ENCODE assay signal across 9 cellular contexts in genomic region chr6:159878341-159878740, GRCh38. TPM values are rescaled to one million over a fixed set of nuclear protein-coding genes. Genes with fewer than 3 reads are reported as not detected.
"Had no signal": no experiment of that assay in that cellular context is flagged by ENCODE, and none has a peak within 500 bp of the region (broad histone marks: within the 10 kb centered on the region; RNA-seq: fewer than 3 reads in every experiment).

No MANE protein-coding gene starts in this region.

- H3K4me3 Mint-ChIP-seq: IgD-negative memory B cell had no signal

- H3K27ac Mint-ChIP-seq: IgD-negative memory B cell had no signal

- FAIRE-seq: HepG2, HTR-8/SVneo, K562 had no signal

- DNase-seq: IMR-90, KBM-7, KG1 had no signal

- H3K9me3 Mint-ChIP-seq: IgD-negative memory B cell had no signal

- H3K36me3 Mint-ChIP-seq: IgD-negative memory B cell had no signal

RNA-seq across cellular contexts. Expression of gene MAS1, which starts 12.4 kb away (rescaled TPM):
- total RNA-seq: HepG2, HT-29, HT1080, IMR-90, K562 had no signal
